7 cellular contexts compared by ENCODE assay signal in the genomic region with DNA sequence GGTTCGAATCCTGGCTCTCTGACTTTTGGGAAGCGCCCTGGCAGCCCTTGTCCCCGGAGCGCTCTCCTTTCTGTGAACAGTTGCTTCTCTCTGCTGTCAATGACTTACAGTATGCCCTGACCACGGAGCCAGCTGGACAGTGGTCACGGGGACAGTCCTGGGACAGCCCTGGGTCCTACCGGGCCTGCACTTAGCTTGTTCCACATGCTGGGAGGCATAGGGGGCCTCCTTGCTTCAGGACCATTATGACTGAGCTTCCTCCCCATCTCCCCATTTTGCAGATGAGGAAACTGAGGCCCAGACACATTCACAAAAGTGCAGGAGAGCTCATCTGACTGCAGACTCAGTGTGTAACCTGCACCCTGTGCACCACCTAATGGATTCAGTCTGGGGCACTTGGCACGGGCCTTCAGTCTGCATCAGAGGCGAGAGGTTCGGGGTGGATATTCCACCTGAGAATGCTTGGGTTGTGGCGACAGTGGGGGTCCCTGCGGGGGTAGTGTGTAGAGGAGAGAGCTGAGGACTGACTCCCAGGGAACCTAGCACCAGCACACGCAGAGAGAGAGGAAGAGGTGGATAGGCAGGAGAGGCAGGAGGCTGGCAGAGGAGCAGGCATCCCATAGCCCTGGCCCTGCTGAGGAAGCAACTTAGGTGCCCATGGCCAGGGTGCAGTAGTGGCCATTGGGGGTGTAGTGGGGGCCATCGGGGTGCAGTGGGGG. TPM values are rescaled to one million over a fixed set of nuclear protein-coding genes. Genes with fewer than 3 reads are reported as not detected.
DNase-seq lines count a peak whose midpoint lies in the region; ATAC-seq and TF ChIP-seq lines count a peak whose summit lies in the region.

No MANE protein-coding gene starts in this region.

- DNase-seq in PC-9 (no peak), cardiac fibroblast (ENCODE audit: low read depth in 2 of 2) (no peak), lung (ENCODE audit: low spot score) (no peak), iPS-NIHi11 (ENCODE audit: low spot score) (no peak), HT-29 (ENCODE audit: low spot score) (no peak)
- no peak for DNase-seq in stimulated activated naive CD8-positive, alpha-beta T cell treated with anti-CD3 and anti-CD28 coated beads, Interleukin-15, amount 100 ng/mL, for 72 hours
- no peak for DNase-seq in activated effector memory CD4-positive, alpha-beta T cell treated with Interleukin-2 at 50 U/mL for 16 hours

- H3K27ac ChIP-seq in PC-9 (no peak overlapping the region), lung (ENCODE audit: low read depth in 1 of 2, low read length in 1 of 2) (peak overlapping the region in 1 of 2 donors; percentile 84)

- H3K4me2 ChIP-seq in PC-9, result peak overlapping the region; percentile 72; the same call in 1 of the 2 replicates

- H3K79me2 ChIP-seq in PC-9 (ENCODE audit: low read depth), result peaks cover 7% of the 10 kb centered on the region; the same call in 1 of the 2 replicates

- no peak overlapping the region for H3K27ac Mint-ChIP-seq in stimulated activated naive CD8-positive, alpha-beta T cell treated with anti-CD3 and anti-CD28 coated beads, Interleukin-15, amount 100 ng/mL, for 72 hours

- peaks cover 42% of the 10 kb centered on the region for H3K27me3 Mint-ChIP-seq in stimulated activated naive CD8-positive, alpha-beta T cell treated with anti-CD3 and anti-CD28 coated beads, Interleukin-15, amount 100 ng/mL, for 72 hours

- WGBS in lung, 2 donors, result 94% methylated on average over 14 of the region's 14 CpGs

- peaks cover 11% of the 10 kb centered on the region for H3F3A ChIP-seq in PC-9 (ENCODE audit: insufficient read depth, low read depth)

- BruUV-seq in PC-9 (replicated peaks; lab: Mats Ljungman, UMichigan), result no TSS peak

- H3K4me1 Mint-ChIP-seq in stimulated activated naive CD8-positive, alpha-beta T cell treated with anti-CD3 and anti-CD28 coated beads, Interleukin-15, amount 100 ng/mL, for 72 hours, result peaks cover 6% of the 10 kb centered on the region

- POLR2A ChIA-PET in PC-9 (lab: Charles Lee; ENCODE audit: unreplicated experiment), result no interaction called here

- H4K20me1 ChIP-seq in PC-9 (ENCODE audit: insufficient read depth), result no peaks in the 10 kb centered on the region

- no peak overlapping the region for H3K4me3 ChIP-seq in PC-9
- peak overlapping the region; percentile 77 to 78 for H3K4me3 ChIP-seq in cardiac fibroblast (replicated peaks in 1 of 2; ENCODE audit: low read depth in 2 of 2, low read length in 2 of 2)
- peak overlapping the region; percentile 82 for H3K4me3 ChIP-seq in lung

- ATAC-seq in lung (ENCODE audit: insufficient read depth, low FRiP score), result no peak
- ATAC-seq in stimulated activated naive CD8-positive, alpha-beta T cell treated with anti-CD3 and anti-CD28 coated beads, Interleukin-15, amount 100 ng/mL, for 72 hours, result no peak

- peak overlapping the region; percentile 43 to 80 for H3K4me3 Mint-ChIP-seq in stimulated activated naive CD8-positive, alpha-beta T cell treated with anti-CD3 and anti-CD28 coated beads, Interleukin-15, amount 100 ng/mL, for 72 hours

- peaks cover 0 to 10% of the 10 kb centered on the region in 2 donors for H3K9me3 Mint-ChIP-seq in stimulated activated naive CD8-positive, alpha-beta T cell treated with anti-CD3 and anti-CD28 coated beads, Interleukin-15, amount 100 ng/mL, for 72 hours

- no peaks in the 10 kb centered on the region for H3K9me3 ChIP-seq in PC-9 (ENCODE audit: insufficient read depth, low read depth)
- H3K9me3 ChIP-seq in lung (ENCODE audit: control insufficient read depth in 2 of 2, insufficient read depth in 1 of 2, low read length in 1 of 2), result no peaks in the 10 kb centered on the region

- H3K4me1 ChIP-seq in PC-9 (replicated peaks; ENCODE audit: insufficient read depth), result peaks cover 22% of the 10 kb centered on the region
- H3K4me1 ChIP-seq in lung (ENCODE audit: control insufficient read depth in 2 of 2, insufficient read depth in 2 of 2, low read length in 2 of 2), result peaks cover 0 to 25% of the 10 kb centered on the region in 2 donors

- intact Hi-C loops in PC-9 (cut with micrococcal nuclease; ENCODE audit: unreplicated experiment), result loop anchor here (10.0 kb wide), 2 partner anchors 512 to 1032 kb away; no protein-coding TSS in a partner anchor

- CTCF ChIA-PET in PC-9 (lab: Charles Lee), result no interaction called here

- no peaks in the 10 kb centered on the region for H3K9me2 ChIP-seq in PC-9 (ENCODE audit: insufficient read depth)

- no peak for TF ChIP-seq CTCF in PC-9 (conservative IDR thresholded peaks at IDR 0.05)
- no peak for TF ChIP-seq CTCF in cardiac fibroblast (IDR thresholded peaks at IDR 0.05; ENCODE audit: low read depth, low read length)
- no peak for TF ChIP-seq CTCF in lung (IDR thresholded peaks at IDR 0.05; ENCODE audit: control extremely low read depth, extremely low read depth)

- no peak overlapping the region for H2AFZ ChIP-seq in PC-9

- H3K27me3 ChIP-seq in PC-9 (ENCODE audit: insufficient read depth, low read depth) (no peaks in the 10 kb centered on the region), lung (ENCODE audit: control insufficient read depth, insufficient read depth) (no peaks in the 10 kb centered on the region)

- H3K36me3 ChIP-seq in PC-9 (ENCODE audit: low read depth) (no peaks in the 10 kb centered on the region), lung (ENCODE audit: control insufficient read depth in 2 of 2, insufficient read depth in 2 of 2, low read length in 2 of 2) (no peaks in the 10 kb centered on the region)

RNA-seq across cellular contexts. Expression of a gene that starts 1.6 kb away (rescaled TPM):
- total RNA-seq in PC-9 (2021) (21.4 and 24.8 TPM in 2 replicates), lung (100 to 1,000 TPM in 1 of 2 donors, 10 to 100 TPM in 1; 47.7 to 102 TPM)
- 10 to 100 TPM; 11.2 to 13.3 TPM for polyA plus RNA-seq in lung
- 28.4 and 32.6 TPM in 2 replicates for total RNA-seq in HT-29 (2014; rRNA removed; shearing (Covaris generic))
